ENCODE assay signal across 8 cellular contexts in genomic region chr9:126804198-126804695, GRCh38. TPM values are rescaled to one million over a fixed set of nuclear protein-coding genes. Genes with fewer than 3 reads are reported as not detected.
DNase-seq lines count a peak whose midpoint lies in the region; ATAC-seq and TF ChIP-seq lines count a peak whose summit lies in the region.

No MANE protein-coding gene starts in this region.

- H3K27ac ChIP-seq in AG04450 (ENCODE audit: low read depth, low read length) (no peak overlapping the region), KOPT-K1 (ENCODE audit: low read depth, low read length, poor library complexity, severe bottlenecking) (peak overlapping the region; percentile 74), colonic mucosa (peak overlapping the region; percentile 73)
- peak overlapping the region; percentile 83 for H3K27ac ChIP-seq in naive thymus-derived CD4-positive, alpha-beta T cell (ENCODE audit: low read depth, low read length)

- peaks cover 32 to 50% (median 39%) of the 10 kb centered on the region in 7 donors for H3K4me1 Mint-ChIP-seq in naive thymus-derived CD4-positive, alpha-beta T cell

- H3K36me3 ChIP-seq in KOPT-K1 (ENCODE audit: insufficient read depth, low read length) (peaks cover 4% of the 10 kb centered on the region), colonic mucosa (no peaks in the 10 kb centered on the region)
- H3K36me3 ChIP-seq in naive thymus-derived CD4-positive, alpha-beta T cell (ENCODE audit: control insufficient read depth in 2 of 3, insufficient read depth in 3 of 3, low read length in 3 of 3) = peaks cover 0 to 5% (median 0%) of the 10 kb centered on the region in 3 experiments

- TF ChIP-seq CTCF in AG04450 (IDR thresholded peaks at IDR 0.05; ENCODE audit: low read depth, low read length) (no peak), colonic mucosa (IDR thresholded peaks at IDR 0.05) (no peak)

- peak overlapping the region; percentile 81 to 99 (median 96) for H3K4me3 Mint-ChIP-seq in naive thymus-derived CD4-positive, alpha-beta T cell

- peaks cover 0 to 3% (median 0%) of the 10 kb centered on the region in 5 donors for H3K27me3 Mint-ChIP-seq in naive thymus-derived CD4-positive, alpha-beta T cell

- DNase-seq in AG04450 (ENCODE audit: low read depth, low spot score) = no peak
- DNase-seq in colonic mucosa = no peak
- no peak for DNase-seq in naive thymus-derived CD4-positive, alpha-beta T cell
- no peak for DNase-seq in NCI-H1092 treated with DMSO at 0.1 percent for 48 hours (lab: John Stamatoyannopoulos, UW)
- DNase-seq in inferior parietal cortex (ENCODE audit: extremely low spot score) = no peak
- no peak for DNase-seq in GDM1 (lab: John Stamatoyannopoulos, UW)

- peak overlapping the region; percentile 83 to 99 (median 93) for H3K27ac Mint-ChIP-seq in naive thymus-derived CD4-positive, alpha-beta T cell

- no peak for ATAC-seq in naive thymus-derived CD4-positive, alpha-beta T cell
- no peak for ATAC-seq in esophagus mucosa

- H3K9me3 ChIP-seq in AG04450 (ENCODE audit: control insufficient read depth, insufficient read depth, low read length) (no peaks in the 10 kb centered on the region; the same call in 1 of the 2 replicates), KOPT-K1 (ENCODE audit: insufficient read depth, low read length, poor library complexity, severe bottlenecking) (no peaks in the 10 kb centered on the region), colonic mucosa (no peaks in the 10 kb centered on the region)
- no peaks in the 10 kb centered on the region for H3K9me3 ChIP-seq in naive thymus-derived CD4-positive, alpha-beta T cell (ENCODE audit: control insufficient read depth in 2 of 3, low read length in 3 of 3)

- H3K4me1 ChIP-seq in colonic mucosa = peaks cover 6% of the 10 kb centered on the region
- peaks cover 10 to 17% of the 10 kb centered on the region in 2 donors for H3K4me1 ChIP-seq in naive thymus-derived CD4-positive, alpha-beta T cell (ENCODE audit: control insufficient read depth in 2 of 2, insufficient read depth in 2 of 2, low read length in 2 of 2)

- intact Hi-C loops in colonic mucosa (cut with DNase I) = no loop called here
- intact Hi-C loops in naive thymus-derived CD4-positive, alpha-beta T cell (cut with micrococcal nuclease) = loop anchor here (1.0 to 10.0 kb wide), 5 partner anchors 81 to 1939 kb away; partner anchors contain the start of genes ARPC5L (in 1 of the 2), LRSAM1 (in 1 of the 2), RALGPS1 (in 1 of the 2) and RPL12 (in 1 of the 2)

- H3K9ac ChIP-seq in colonic mucosa (ENCODE audit: low read depth in 2 of 2, low read length in 2 of 2) = peak overlapping the region; percentile 75 to 97

- CTCF ChIA-PET in AG04450 (lab: Charles Lee) = interaction anchor here (0.9 kb wide), 1 partner anchor 16 kb away, joined by 3 read pairs; no protein-coding TSS in a partner anchor
- CTCF ChIA-PET in naive thymus-derived CD4-positive, alpha-beta T cell (lab: Charles Lee) = interaction anchor here (0.7 to 2.1 kb wide), 3 partner anchors 15 to 98 kb away, joined by 3 to 6 read pairs (median 4); no protein-coding TSS in a partner anchor

- H3K9me3 Mint-ChIP-seq in naive thymus-derived CD4-positive, alpha-beta T cell = peaks cover 0 to 7% (median 2%) of the 10 kb centered on the region in 11 donors

- H3K4me3 ChIP-seq in AG04450 (ENCODE audit: low read depth, low read length) (peak overlapping the region; percentile 89), colonic mucosa (peak overlapping the region; percentile 73)
- peak overlapping the region; percentile 72 for H3K4me3 ChIP-seq in naive thymus-derived CD4-positive, alpha-beta T cell (ENCODE audit: low read length)

- H3K36me3 Mint-ChIP-seq in naive thymus-derived CD4-positive, alpha-beta T cell = peaks cover 0 to 9% (median 4%) of the 10 kb centered on the region in 5 donors

- POLR2A ChIA-PET in AG04450 (lab: Yijun Ruan, JAX) = interaction anchor here (0.6 to 1.9 kb wide), 4 partner anchors 12 to 802 kb away, joined by 3 to 12 read pairs (median 3); no protein-coding TSS in a partner anchor
- POLR2A ChIA-PET in naive thymus-derived CD4-positive, alpha-beta T cell (lab: Charles Lee) = interaction anchor here (1.0 to 4.7 kb wide), 5 partner anchors 13 to 98 kb away, joined by 3 to 28 read pairs (median 4); no protein-coding TSS in a partner anchor

- H3K27me3 ChIP-seq in AG04450 (ENCODE audit: control insufficient read depth, insufficient read depth, low read length) (no peaks in the 10 kb centered on the region), colonic mucosa (no peaks in the 10 kb centered on the region)
- H3K27me3 ChIP-seq in naive thymus-derived CD4-positive, alpha-beta T cell (ENCODE audit: control insufficient read depth in 2 of 2, insufficient read depth in 2 of 2, low read length in 2 of 2) = no peaks in the 10 kb centered on the region

RNA-seq across cellular contexts. Expression of gene ZBTB43, which starts 0.6 kb away (rescaled TPM):
- 11.7 and 12.3 TPM in 2 replicates for polyA plus RNA-seq in AG04450 (2011; rRNA removed)
- polyA minus RNA-seq in AG04450 (2011; rRNA and poly(A)+ RNA removed) = 10.2 and 11.5 TPM in 2 replicates
- total RNA-seq in colonic mucosa (10 to 100 TPM; 16.3 to 18.5 TPM), esophagus mucosa (12.8 TPM)
- total RNA-seq in naive thymus-derived CD4-positive, alpha-beta T cell = 10 to 100 TPM; 17.8 to 31.4 (median 28.2) TPM
- 1 to 10 TPM; 6.9 to 7.9 TPM for polyA plus RNA-seq in naive thymus-derived CD4-positive, alpha-beta T cell

RNA-seq across cellular contexts. Expression of gene ZBTB34, which starts 56.2 kb away (rescaled TPM):
- 8.0 and 9.4 TPM in 2 replicates for polyA plus RNA-seq in AG04450 (2011; rRNA removed)
- 14.4 and 16.2 TPM in 2 replicates for polyA minus RNA-seq in AG04450 (2011; rRNA and poly(A)+ RNA removed)
- total RNA-seq in colonic mucosa (10 to 100 TPM in 1 of 2 donors, 1 to 10 TPM in 1; 4.6 to 10.3 TPM), esophagus mucosa (2.5 TPM)
- total RNA-seq in naive thymus-derived CD4-positive, alpha-beta T cell = 1 to 10 TPM; 5.2 to 9.4 (median 8.8) TPM
- 1 to 10 TPM in 1 of 2 donors, under 1 TPM in 1; 0.73 to 1.2 TPM for polyA plus RNA-seq in naive thymus-derived CD4-positive, alpha-beta T cell
